Comparison of ENCODE assay signal across 12 cellular contexts in genomic region chr3:100606894-100607512, GRCh38. TPM values are rescaled to one million over a fixed set of nuclear protein-coding genes. Genes with fewer than 3 reads are reported as not detected.
DNase-seq lines count a peak whose midpoint lies in the region; ATAC-seq and TF ChIP-seq lines count a peak whose summit lies in the region.
"Had no signal": no experiment of that assay in that cellular context is flagged by ENCODE, and none has a peak within 500 bp of the region (broad histone marks: within the 10 kb centered on the region; RNA-seq: fewer than 3 reads in every experiment).

No MANE protein-coding gene starts in this region.

- no TSS peak for BruUV-seq in PC-3 (replicated peaks; lab: Mats Ljungman, UMichigan)

- POLR2A ChIA-PET in PC-3 (lab: Charles Lee; ENCODE audit: unreplicated experiment) = no interaction called here
- POLR2A ChIA-PET in activated CD4-positive, alpha-beta memory T cell treated with anti-CD3 and anti-CD28 coated beads for 36 hours (lab: Charles Lee) = no interaction called here

- CTCF ChIA-PET in PC-3 (lab: Charles Lee) = no interaction called here
- CTCF ChIA-PET in activated CD4-positive, alpha-beta memory T cell treated with anti-CD3 and anti-CD28 coated beads for 36 hours (lab: Charles Lee) = no interaction called here

- no peak overlapping the region for H3K9ac ChIP-seq in PC-3 (ENCODE audit: low read length)

- H3F3A ChIP-seq in PC-3 (ENCODE audit: low read length, unreplicated experiment) = no peaks in the 10 kb centered on the region

- peaks cover 16% of the 10 kb centered on the region for H3K4me1 ChIP-seq in PC-3 (ENCODE audit: insufficient read depth, low read length)

- H3K27ac ChIP-seq in PC-3 (ENCODE audit: low read length) = no peak overlapping the region

- no peaks in the 10 kb centered on the region for H3K9me3 ChIP-seq in PC-3 (ENCODE audit: low read length)

- no peaks in the 10 kb centered on the region for H3K36me3 Mint-ChIP-seq in activated CD4-positive, alpha-beta memory T cell treated with anti-CD3 and anti-CD28 coated beads for 36 hours
- H3K36me3 Mint-ChIP-seq in activated T-cell treated with anti-CD3 and anti-CD28 coated beads, Interleukin-2, amount 50 U/mL, for 4 hours (ENCODE audit: insufficient read depth) = no peaks in the 10 kb centered on the region
- H3K36me3 Mint-ChIP-seq: activated naive CD4-positive, alpha-beta T cell treated with anti-CD3 and anti-CD28 coated beads, Interleukin-2, amount 10 ng/mL, durations not matched to agents 7 days and 5 days; CD4-positive, alpha-beta memory T cell had no signal

- no peak overlapping the region for H3K4me2 ChIP-seq in PC-3 (ENCODE audit: low read length)

- H3K9me3 Mint-ChIP-seq in activated CD4-positive, alpha-beta memory T cell treated with anti-CD3 and anti-CD28 coated beads for 36 hours = no peaks in the 10 kb centered on the region
- H3K9me3 Mint-ChIP-seq in activated T-cell treated with anti-CD3 and anti-CD28 coated beads, Interleukin-2, amount 50 U/mL, for 4 hours = no peaks in the 10 kb centered on the region
- H3K9me3 Mint-ChIP-seq: activated naive CD4-positive, alpha-beta T cell treated with anti-CD3 and anti-CD28 coated beads, Interleukin-2, amount 10 ng/mL, durations not matched to agents 7 days and 5 days; CD4-positive, alpha-beta memory T cell had no signal

- DNase-seq in PC-3 (no peak), CD1c-positive myeloid dendritic cell (ENCODE audit: extremely low spot score) (no peak)
- no peak for DNase-seq in activated CD4-positive, alpha-beta memory T cell treated with anti-CD3 and anti-CD28 coated beads for 36 hours
- no peak for DNase-seq in activated T-cell treated with anti-CD3 and anti-CD28 coated beads, Interleukin-2, amount 50 U/mL, for 1 hour
- DNase-seq in activated T-cell treated with anti-CD3 and anti-CD28 coated beads, Interleukin-2, amount 50 U/mL, for 4 hours = no peak
- DNase-seq: activated naive CD4-positive, alpha-beta T cell treated with anti-CD3 and anti-CD28 coated beads, Interleukin-2, amount 10 ng/mL, durations not matched to agents 7 days and 5 days; CD4-positive, alpha-beta memory T cell; nucleus accumbens had no signal

- no peaks in the 10 kb centered on the region for H4K20me1 ChIP-seq in PC-3 (ENCODE audit: low read length)

- H3K36me3 ChIP-seq in PC-3 (ENCODE audit: low read depth, low read length) = no peaks in the 10 kb centered on the region

- H3K27me3 Mint-ChIP-seq in activated CD4-positive, alpha-beta memory T cell treated with anti-CD3 and anti-CD28 coated beads for 36 hours = peaks cover 17% of the 10 kb centered on the region
- peaks cover 29% of the 10 kb centered on the region for H3K27me3 Mint-ChIP-seq in activated T-cell treated with anti-CD3 and anti-CD28 coated beads, Interleukin-2, amount 50 U/mL, for 4 hours (ENCODE audit: low read depth)

- no peak overlapping the region for H2AFZ ChIP-seq in PC-3 (ENCODE audit: low read length)

- TF ChIP-seq CTCF in PC-3 (conservative IDR thresholded peaks at IDR 0.05; ENCODE audit: low read depth, low read length) = peak; percentile 22; the same call in 1 of the 2 replicates

- peak; percentile 83 for ATAC-seq in GM18498 (IDR thresholded peaks at IDR 0.05; ENCODE audit: unreplicated experiment)
- ATAC-seq in GM19468 (IDR thresholded peaks at IDR 0.05; ENCODE audit: extremely low read depth, unreplicated experiment) = peak; percentile 69
- peak; percentile 88 for ATAC-seq in HG03025 (IDR thresholded peaks at IDR 0.05; ENCODE audit: low FRiP score, unreplicated experiment)
- no peak for ATAC-seq in PC-3
- no peak for ATAC-seq in activated T-cell treated with anti-CD3 and anti-CD28 coated beads, Interleukin-2, amount 50 U/mL, for 4 hours

- peaks cover 11% of the 10 kb centered on the region for H3K4me1 Mint-ChIP-seq in activated CD4-positive, alpha-beta memory T cell treated with anti-CD3 and anti-CD28 coated beads for 36 hours (ENCODE audit: low read depth)
- peaks cover 20% of the 10 kb centered on the region for H3K4me1 Mint-ChIP-seq in activated T-cell treated with anti-CD3 and anti-CD28 coated beads, Interleukin-2, amount 50 U/mL, for 4 hours (ENCODE audit: low read depth)

- intact Hi-C loops in PC-3 (cut with micrococcal nuclease) = loop anchor here (10.0 kb wide), 1 partner anchor 288 kb away; no protein-coding TSS in a partner anchor
- intact Hi-C loops in activated CD4-positive, alpha-beta memory T cell treated with anti-CD3 and anti-CD28 coated beads for 36 hours (cut with micrococcal nuclease) = no loop called here

- H3K79me2 ChIP-seq in PC-3 (ENCODE audit: low read length) = no peaks in the 10 kb centered on the region

- H3K27ac Mint-ChIP-seq in activated CD4-positive, alpha-beta memory T cell treated with anti-CD3 and anti-CD28 coated beads for 36 hours = no peak overlapping the region
- H3K27ac Mint-ChIP-seq: activated naive CD4-positive, alpha-beta T cell treated with anti-CD3 and anti-CD28 coated beads, Interleukin-2, amount 10 ng/mL, durations not matched to agents 7 days and 5 days had no signal

- H3K4me3 Mint-ChIP-seq in activated CD4-positive, alpha-beta memory T cell treated with anti-CD3 and anti-CD28 coated beads for 36 hours = no peak overlapping the region
- H3K4me3 Mint-ChIP-seq in activated T-cell treated with anti-CD3 and anti-CD28 coated beads, Interleukin-2, amount 50 U/mL, for 4 hours = no peak overlapping the region
- H3K4me3 Mint-ChIP-seq: activated naive CD4-positive, alpha-beta T cell treated with anti-CD3 and anti-CD28 coated beads, Interleukin-2, amount 10 ng/mL, durations not matched to agents 7 days and 5 days; CD4-positive, alpha-beta memory T cell had no signal

- H3K4me3 ChIP-seq in PC-3 (ENCODE audit: low read length) = no peak overlapping the region

- H3K27me3 ChIP-seq in PC-3 (ENCODE audit: low read length) = no peaks in the 10 kb centered on the region

- H3K9me2 ChIP-seq in PC-3 (replicated peaks; ENCODE audit: low read length) = no peaks in the 10 kb centered on the region

RNA-seq across cellular contexts. Expression of gene ADGRG7, which starts 2.4 kb away (rescaled TPM):
- total RNA-seq in PC-3 (2014; rRNA removed) = not detected in 2 replicates
- total RNA-seq in activated CD4-positive, alpha-beta memory T cell treated with anti-CD3 and anti-CD28 coated beads for 36 hours = not detected
- not detected for total RNA-seq in activated T-cell treated with anti-CD3 and anti-CD28 coated beads, Interleukin-2, amount 50 U/mL, for 4 hours
- total RNA-seq: CD4-positive, alpha-beta memory T cell; H1 had no signal

Comparison
In these comparisons a context has a peak if more than half of its experiments do, and no peak if none do; other contexts are left out.
1. ATAC-seq: peak in GM18498 (single experiment), GM19468 (single experiment) and HG03025 (single experiment); none in PC-3 (single experiment) and activated T-cell treated with anti-CD3 and anti-CD28 coated beads, Interleukin-2, amount 50 U/mL, for 4 hours (0 of 2).